Comparison of ENCODE assay signal across 8 cellular contexts in the genomic region with DNA sequence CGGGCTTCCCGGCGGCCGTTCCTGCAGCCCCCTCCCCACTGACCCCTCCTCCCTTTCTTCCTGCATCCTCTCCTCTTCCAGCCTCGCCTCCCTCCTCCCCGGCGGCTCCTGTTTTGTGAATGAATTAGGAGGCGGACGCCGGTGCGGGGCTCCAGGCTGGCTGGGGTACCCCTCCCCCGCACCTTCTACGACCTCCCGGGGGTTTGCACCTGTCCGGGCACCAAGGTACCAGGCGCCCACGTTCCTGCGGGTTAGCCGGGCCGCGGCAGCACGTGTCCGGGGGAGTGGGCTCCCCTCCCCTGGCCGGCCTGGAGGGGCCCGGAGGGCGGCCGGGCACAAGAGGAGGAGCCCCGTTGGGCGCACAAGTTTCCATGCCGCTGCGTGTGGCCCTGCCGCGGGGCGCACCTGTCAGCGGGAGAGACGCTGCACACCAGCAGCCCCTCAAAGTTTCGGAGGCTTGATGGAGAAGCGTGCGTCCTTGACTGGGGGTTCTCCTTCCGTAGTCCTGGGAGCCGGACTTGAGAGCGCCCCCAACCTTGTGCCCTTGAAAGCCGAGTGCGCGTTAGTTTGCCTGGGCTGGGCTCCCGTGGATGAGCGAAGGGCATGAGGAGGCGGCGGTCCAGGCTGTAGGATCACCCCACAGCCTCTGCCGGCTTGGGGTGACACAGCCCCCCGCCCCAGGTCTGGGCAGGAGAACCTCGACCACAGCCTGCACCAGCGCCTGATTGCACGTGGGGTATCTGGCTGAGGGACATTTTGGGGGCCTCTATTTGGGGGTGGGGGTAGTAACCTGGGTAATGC. TPM values are rescaled to one million over a fixed set of nuclear protein-coding genes. Genes with fewer than 3 reads are reported as not detected.
DNase-seq lines count a peak whose midpoint lies in the region; ATAC-seq, FAIRE-seq and TF ChIP-seq lines count a peak whose summit lies in the region.

No MANE protein-coding gene starts in this region.

- no peaks in the 10 kb centered on the region for H3K9me3 Mint-ChIP-seq in activated naive CD8-positive, alpha-beta T cell treated with anti-CD3 and anti-CD28 coated beads, Interleukin-2, amount 10 ng/mL, durations not matched to agents 7 days and 5 days
- H3K9me3 Mint-ChIP-seq in immature natural killer cell: peaks cover 0 to 3% (median 0%) of the 10 kb centered on the region in 6 donors

- peaks cover 23% of the 10 kb centered on the region for H3K27me3 Mint-ChIP-seq in activated naive CD8-positive, alpha-beta T cell treated with anti-CD3 and anti-CD28 coated beads, Interleukin-2, amount 10 ng/mL, durations not matched to agents 7 days and 5 days
- H3K27me3 Mint-ChIP-seq in immature natural killer cell (ENCODE audit: low read depth in 3 of 3): peaks cover 9 to 19% (median 18%) of the 10 kb centered on the region in 3 donors

- FAIRE-seq in GM19239 (lab: Jason Lieb, UNC): no peak

- H3K4me1 Mint-ChIP-seq in activated naive CD8-positive, alpha-beta T cell treated with anti-CD3 and anti-CD28 coated beads, Interleukin-2, amount 10 ng/mL, durations not matched to agents 7 days and 5 days: peaks cover 15% of the 10 kb centered on the region
- H3K4me1 Mint-ChIP-seq in immature natural killer cell: peaks cover 12 to 18% of the 10 kb centered on the region in 2 donors

- peak; percentile 23 for ATAC-seq in activated naive CD8-positive, alpha-beta T cell treated with anti-CD3 and anti-CD28 coated beads, Interleukin-2, amount 10 ng/mL, durations not matched to agents 7 days and 5 days (ENCODE audit: low read depth)
- ATAC-seq in GM18498 (IDR thresholded peaks at IDR 0.05; ENCODE audit: unreplicated experiment) (no peak), GM18517 (IDR thresholded peaks at IDR 0.05; ENCODE audit: unreplicated experiment) (no peak), GM18505 (IDR thresholded peaks at IDR 0.05; ENCODE audit: unreplicated experiment) (no peak)

- peak; percentile 86 for DNase-seq in 8988T
- peak; percentile 48 for DNase-seq in GM19239 (ENCODE audit: insufficient read length, low spot score)
- DNase-seq in activated naive CD8-positive, alpha-beta T cell treated with anti-CD3 and anti-CD28 coated beads, Interleukin-2, amount 10 ng/mL, durations not matched to agents 7 days and 5 days: peak; percentile 50
- no peak for DNase-seq in immature natural killer cell

- no peaks in the 10 kb centered on the region for H3K9me3 ChIP-seq in subcutaneous abdominal adipose tissue (ENCODE audit: control insufficient read depth in 5 of 5, low read length in 5 of 5)

- peak overlapping the region in 4 of 5 donors; percentile 45 to 70 (median 64) for H3K4me3 ChIP-seq in subcutaneous abdominal adipose tissue (ENCODE audit: low read depth in 1 of 5, low read length in 5 of 5)

- H3K4me1 ChIP-seq in subcutaneous abdominal adipose tissue (ENCODE audit: control insufficient read depth in 5 of 5, insufficient read depth in 5 of 5, low read length in 5 of 5): peaks cover 3 to 34% (median 30%) of the 10 kb centered on the region in 5 donors

- peaks cover 0 to 25% (median 17%) of the 10 kb centered on the region in 5 donors for H3K36me3 ChIP-seq in subcutaneous abdominal adipose tissue (ENCODE audit: control insufficient read depth in 5 of 5, insufficient read depth in 5 of 5, low read length in 5 of 5)

- H3K27me3 ChIP-seq in subcutaneous abdominal adipose tissue (ENCODE audit: control insufficient read depth in 5 of 5, insufficient read depth in 4 of 5, low read length in 5 of 5): peaks cover 0 to 17% (median 3%) of the 10 kb centered on the region in 5 donors

- TF ChIP-seq POLR2A in GM18505 (IDR thresholded peaks at IDR 0.05; ENCODE audit: borderline replicate concordance, extremely low read depth, insufficient read depth, insufficient read length): no peak

- H3K36me3 Mint-ChIP-seq in activated naive CD8-positive, alpha-beta T cell treated with anti-CD3 and anti-CD28 coated beads, Interleukin-2, amount 10 ng/mL, durations not matched to agents 7 days and 5 days: peaks cover 5% of the 10 kb centered on the region
- peaks cover 4 to 16% (median 10%) of the 10 kb centered on the region in 3 donors for H3K36me3 Mint-ChIP-seq in immature natural killer cell

- peak overlapping the region; percentile 48 for H3K4me3 Mint-ChIP-seq in activated naive CD8-positive, alpha-beta T cell treated with anti-CD3 and anti-CD28 coated beads, Interleukin-2, amount 10 ng/mL, durations not matched to agents 7 days and 5 days
- peak overlapping the region; percentile 40 to 63 (median 55) for H3K4me3 Mint-ChIP-seq in immature natural killer cell

- POLR2A ChIA-PET in activated naive CD8-positive, alpha-beta T cell treated with anti-CD3 and anti-CD28 coated beads, Interleukin-2, amount 10 ng/mL, durations not matched to agents 7 days and 5 days (lab: Charles Lee): interaction anchor here (1.3 kb wide), 1 partner anchor 261 kb away, joined by 4 read pairs; no protein-coding TSS in a partner anchor

- H3K9ac ChIP-seq in subcutaneous abdominal adipose tissue (ENCODE audit: low read length in 5 of 5): peak overlapping the region in 1 of 5 donors; percentile 42

- no peak overlapping the region for H3K27ac Mint-ChIP-seq in activated naive CD8-positive, alpha-beta T cell treated with anti-CD3 and anti-CD28 coated beads, Interleukin-2, amount 10 ng/mL, durations not matched to agents 7 days and 5 days
- no peak overlapping the region for H3K27ac Mint-ChIP-seq in immature natural killer cell

- no peak overlapping the region for H3K27ac ChIP-seq in subcutaneous abdominal adipose tissue (ENCODE audit: low read depth, low read length)

RNA-seq across cellular contexts. Expression of gene HAS3, which starts 1.2 kb away (rescaled TPM):
- total RNA-seq in activated naive CD8-positive, alpha-beta T cell treated with anti-CD3 and anti-CD28 coated beads, Interleukin-2, amount 10 ng/mL, durations not matched to agents 7 days and 5 days: 1 to 10 TPM; 1.2 to 1.6 TPM
- polyA plus RNA-seq in immature natural killer cell: under 1 TPM in 2 of 3 donors, not detected in 1; 0.32 to 0.35 TPM

RNA-seq across cellular contexts. Expression of gene CHTF8, which starts 25.7 kb away (rescaled TPM):
- 100 to 1,000 TPM; 126 to 132 TPM for total RNA-seq in activated naive CD8-positive, alpha-beta T cell treated with anti-CD3 and anti-CD28 coated beads, Interleukin-2, amount 10 ng/mL, durations not matched to agents 7 days and 5 days
- 100 to 1,000 TPM; 134 to 160 (median 150) TPM for polyA plus RNA-seq in immature natural killer cell

RNA-seq across cellular contexts. Expression of gene UTP4, which starts 25.8 kb away (rescaled TPM):
- 10 to 100 TPM; 40.5 to 41.4 TPM for total RNA-seq in activated naive CD8-positive, alpha-beta T cell treated with anti-CD3 and anti-CD28 coated beads, Interleukin-2, amount 10 ng/mL, durations not matched to agents 7 days and 5 days
- polyA plus RNA-seq in immature natural killer cell: 10 to 100 TPM; 38.8 to 69.1 (median 50.4) TPM

Comparison
In these comparisons a context has a peak if more than half of its experiments do, and no peak if none do; other contexts are left out.
1. DNase-seq: peak in 8988T (single experiment), GM19239 (single experiment) and activated naive CD8-positive, alpha-beta T cell treated with anti-CD3 and anti-CD28 coated beads, Interleukin-2, amount 10 ng/mL, durations not matched to agents 7 days and 5 days (single experiment); none in immature natural killer cell (0 of 3).